1 cellular context compared by ENCODE assay signal in genomic region chr16:89456412-89456811, GRCh38.
A peak's percentile ranks its signal among the peaks of the same experiment; 100 is the strongest.
TF ChIP-seq lines count a peak whose summit lies in the region.

No MANE protein-coding gene starts in this region.

TF ChIP-seq in HEK293T, 16 proteins besides CTCF, POLR2A, EP300 and RAD21:
- TF ChIP-seq ARNT (IDR thresholded peaks at IDR 0.05) = no peak
- TF ChIP-seq PKNOX1 (IDR thresholded peaks at IDR 0.05) = peak; percentile 62
TF ChIP-seq in HEK293T: peak in this region for 1.
